12 cellular contexts compared by ENCODE assay signal in genomic region chr6:1916334-1916985, GRCh38.
A peak's percentile ranks its signal among the peaks of the same experiment; 100 is the strongest.
DNase-seq lines count a peak whose midpoint lies in the region; ATAC-seq and TF ChIP-seq lines count a peak whose summit lies in the region.
"Had no signal": no experiment of that assay in that cellular context is flagged by ENCODE, and none has a peak within 500 bp of the region (broad histone marks: within the 10 kb centered on the region; RNA-seq: fewer than 3 reads in every experiment).

No MANE protein-coding gene starts in this region.

- DNase-seq in ELR (ENCODE audit: low read depth) (peak; percentile 85), RWPE2 (ENCODE audit: low spot score) (no peak), fibroblast of gingiva (ENCODE audit: low read depth) (peak; percentile 60), trophoblast cell (peak; percentile 65 to 91), lower lobe of right lung (no peak), left lung (no peak), left colon (no peak)
- DNase-seq: MM.1S; NCI-H82; stimulated activated CD4-positive, alpha-beta T cell treated with anti-CD3 and anti-CD28 coated beads, Interleukin-15, amount 100 ng/mL, for 24 hours; stimulated activated naive CD4-positive, alpha-beta T cell treated with Interleukin-2 at 50 U/mL for 16 hours had no signal

- no peak overlapping the region for H2BK12ac ChIP-seq in trophoblast cell (ENCODE audit: low read length)

- H3K23ac ChIP-seq in trophoblast cell (ENCODE audit: low read length): no peak overlapping the region

- H3K4ac ChIP-seq in trophoblast cell (ENCODE audit: low read depth, low read length): no peak overlapping the region

- TF ChIP-seq CTCF in RWPE2 (IDR thresholded peaks at IDR 0.05; ENCODE audit: poor library complexity, severe bottlenecking): no peak
- TF ChIP-seq CTCF in lower lobe of right lung (IDR thresholded peaks at IDR 0.05): no peak
- no peak for TF ChIP-seq CTCF in left lung (IDR thresholded peaks at IDR 0.05)

- H4K91ac ChIP-seq in trophoblast cell (ENCODE audit: low read depth, low read length): no peak overlapping the region

- H2BK120ac ChIP-seq in trophoblast cell (ENCODE audit: insufficient read depth, low read length, poor library complexity): no peak overlapping the region

- H3K36me3 ChIP-seq in RWPE2 (ENCODE audit: low read depth) (no peaks in the 10 kb centered on the region), trophoblast cell (ENCODE audit: control insufficient read depth in 1 of 2, insufficient read depth in 2 of 2, low read length in 2 of 2) (no peaks in the 10 kb centered on the region), lower lobe of right lung (no peaks in the 10 kb centered on the region), left lung (no peaks in the 10 kb centered on the region)

- intact Hi-C loops in lower lobe of right lung (cut with DNase I): no loop called here
- intact Hi-C loops in left lung (cut with DNase I): no loop called here
- intact Hi-C loops in left colon (cut with DNase I, micrococcal nuclease): no loop called here

- peaks cover 19% of the 10 kb centered on the region for H3K4me1 ChIP-seq in RWPE2 (ENCODE audit: insufficient read depth, poor library complexity, severe bottlenecking)
- H3K4me1 ChIP-seq in trophoblast cell (ENCODE audit: control insufficient read depth in 1 of 2, insufficient read depth in 2 of 2, low read length in 2 of 2): peaks cover 4 to 6% of the 10 kb centered on the region in 2 experiments
- H3K4me1 ChIP-seq in lower lobe of right lung: no peaks in the 10 kb centered on the region
- H3K4me1 ChIP-seq in left lung: no peaks in the 10 kb centered on the region

- H3K14ac ChIP-seq in trophoblast cell (ENCODE audit: low read length): no peak overlapping the region

- no peaks in the 10 kb centered on the region for H3K79me1 ChIP-seq in trophoblast cell (ENCODE audit: low read length)

- H3K27me3 ChIP-seq in RWPE2 (ENCODE audit: insufficient read depth, poor library complexity, severe bottlenecking) (no peaks in the 10 kb centered on the region), trophoblast cell (ENCODE audit: insufficient read depth, low read length) (no peaks in the 10 kb centered on the region), lower lobe of right lung (ENCODE audit: low read depth) (no peaks in the 10 kb centered on the region), left lung (no peaks in the 10 kb centered on the region)

- H4K8ac ChIP-seq in trophoblast cell (ENCODE audit: low read depth, low read length): no peak overlapping the region

- H3K27ac ChIP-seq in RWPE2 (ENCODE audit: poor library complexity, severe bottlenecking) (peak overlapping the region; percentile 84), trophoblast cell (ENCODE audit: low read depth, low read length) (no peak overlapping the region), lower lobe of right lung (no peak overlapping the region), left lung (no peak overlapping the region)

- H3K9me3 ChIP-seq in RWPE2 (ENCODE audit: severe bottlenecking) (no peaks in the 10 kb centered on the region), trophoblast cell (ENCODE audit: insufficient read depth, low read depth, low read length) (no peaks in the 10 kb centered on the region), lower lobe of right lung (no peaks in the 10 kb centered on the region), left lung (no peaks in the 10 kb centered on the region)

- H2AK5ac ChIP-seq in trophoblast cell (ENCODE audit: low read length): no peak overlapping the region

- ATAC-seq in RWPE2 (ENCODE audit: low read depth): peak; percentile 31; the same call in 2 of the 3 replicates
- no peak for ATAC-seq in lower lobe of right lung
- no peak for ATAC-seq in HG03439 (IDR thresholded peaks at IDR 0.05; ENCODE audit: unreplicated experiment)
- ATAC-seq in left lung: no peak
- ATAC-seq in left colon: no peak

- H2AFZ ChIP-seq in trophoblast cell (ENCODE audit: insufficient read depth, low read length, poor library complexity): no peak overlapping the region

- H3K9ac ChIP-seq in trophoblast cell (ENCODE audit: low read length): no peak overlapping the region

- no peak overlapping the region for H3K4me2 ChIP-seq in trophoblast cell (ENCODE audit: low read length)

- H3K4me3 ChIP-seq in RWPE2 (ENCODE audit: severe bottlenecking) (no peak overlapping the region), trophoblast cell (ENCODE audit: low read depth, low read length) (no peak overlapping the region), lower lobe of right lung (no peak overlapping the region), left lung (no peak overlapping the region)

- no peak overlapping the region for H3K18ac ChIP-seq in trophoblast cell (ENCODE audit: low read length)

- no peak overlapping the region for H2BK5ac ChIP-seq in trophoblast cell (ENCODE audit: low read depth, low read length, poor library complexity)

- no CpG with 5 or more reads among the region's 8 CpGs for WGBS in trophoblast cell (ENCODE audit: extremely low coverage, insufficient coverage, insufficient read length)

- H3K79me2 ChIP-seq in trophoblast cell (ENCODE audit: control insufficient read depth, insufficient read depth, low read length, poor library complexity): no peaks in the 10 kb centered on the region

- no peak overlapping the region for H4K12ac ChIP-seq in trophoblast cell (ENCODE audit: low read depth, low read length)

Comparison
In these comparisons a context has a peak if more than half of its experiments do, and no peak if none do; other contexts are left out.
1. DNase-seq: peak in ELR (single experiment), fibroblast of gingiva (single experiment) and trophoblast cell (2 of 2); none in RWPE2 (single experiment), lower lobe of right lung (single experiment), left lung (0 of 2) and left colon (0 of 2).